Comparison of ENCODE assay signal across 1 cellular context in the genomic region with DNA sequence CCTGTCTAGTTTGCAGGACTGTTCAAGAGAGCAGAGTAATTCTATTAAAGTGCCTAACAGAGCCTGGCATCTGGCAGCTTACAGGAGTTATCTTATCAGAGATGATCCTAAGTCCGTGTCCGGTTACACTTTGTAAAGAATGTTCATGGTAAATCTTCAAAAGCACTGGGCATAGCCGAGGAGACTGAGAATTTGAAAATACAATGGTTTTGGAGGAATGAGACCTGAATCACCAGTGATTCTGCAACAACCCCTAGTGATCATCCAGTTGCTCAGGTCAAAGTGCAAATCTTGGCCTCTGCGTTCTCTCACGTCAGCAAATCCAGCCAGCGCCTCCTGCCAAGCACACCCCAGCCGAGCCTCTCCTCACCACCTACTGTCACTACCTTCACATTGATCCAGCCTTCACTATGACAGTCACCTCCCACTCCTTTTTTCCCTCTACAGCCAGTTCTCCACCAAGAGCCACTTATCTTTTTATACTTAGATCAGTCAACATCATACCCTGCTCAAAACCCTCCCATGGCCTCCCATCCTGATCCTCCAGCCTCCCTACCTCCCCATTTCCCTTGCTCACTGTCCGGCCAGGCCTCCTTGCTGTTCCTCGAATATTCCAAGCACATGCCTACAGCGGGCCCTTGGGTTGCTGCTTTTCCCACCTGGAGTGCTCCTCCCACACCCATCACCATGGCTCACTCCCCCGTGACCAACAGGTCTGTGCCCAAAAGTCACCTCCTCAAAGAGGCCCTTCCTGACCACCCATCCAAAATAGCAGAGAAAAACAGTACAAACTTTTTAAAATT.
TF ChIP-seq lines count a peak whose summit lies in the region.

No MANE protein-coding gene starts in this region.

TF ChIP-seq in HepG2, 621 proteins besides CTCF, POLR2A, EP300 and RAD21 (continued from another document and continues in another):
- peak; percentile 95 for TF ChIP-seq ARID5B (CRISPR knock-in tag; IDR thresholded peaks at IDR 0.05)
- no peak; the same call in 1 of the 2 replicates for TF ChIP-seq IRF2 (CRISPR knock-in tag; IDR thresholded peaks at IDR 0.05)
- TF ChIP-seq, protein P1, sequence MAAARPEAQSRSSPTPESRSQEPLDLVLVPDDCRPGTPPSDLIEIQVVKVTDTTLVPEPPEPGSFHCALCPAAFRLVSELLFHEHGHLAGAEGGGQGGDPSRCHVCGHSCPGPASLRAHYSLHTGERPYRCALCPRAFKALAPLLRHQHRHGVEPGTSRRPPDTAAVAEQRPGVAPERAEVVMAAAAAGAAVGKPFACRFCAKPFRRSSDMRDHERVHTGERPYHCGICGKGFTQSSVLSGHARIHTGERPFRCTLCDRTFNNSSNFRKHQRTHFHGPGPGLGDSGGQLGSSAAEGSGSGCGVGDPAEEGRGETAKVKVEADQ (CRISPR knock-in tag; IDR thresholded peaks at IDR 0.05; ENCODE audit: borderline replicate concordance) = peak; percentile 69
- TF ChIP-seq TCF7L2 (IDR thresholded peaks at IDR 0.05; ENCODE audit: low read depth, low read length) = 0 out of 2 replicates have a peak, but pooled peaks have one; percentile 56
- TF ChIP-seq, protein P2, sequence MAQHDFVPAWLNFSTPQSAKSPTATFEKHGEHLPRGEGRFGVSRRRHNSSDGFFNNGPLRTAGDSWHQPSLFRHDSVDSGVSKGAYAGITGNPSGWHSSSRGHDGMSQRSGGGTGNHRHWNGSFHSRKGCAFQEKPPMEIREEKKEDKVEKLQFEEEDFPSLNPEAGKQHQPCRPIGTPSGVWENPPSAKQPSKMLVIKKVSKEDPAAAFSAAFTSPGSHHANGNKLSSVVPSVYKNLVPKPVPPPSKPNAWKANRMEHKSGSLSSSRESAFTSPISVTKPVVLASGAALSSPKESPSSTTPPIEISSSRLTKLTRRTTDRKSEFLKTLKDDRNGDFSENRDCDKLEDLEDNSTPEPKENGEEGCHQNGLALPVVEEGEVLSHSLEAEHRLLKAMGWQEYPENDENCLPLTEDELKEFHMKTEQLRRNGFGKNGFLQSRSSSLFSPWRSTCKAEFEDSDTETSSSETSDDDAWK (CRISPR knock-in tag; IDR thresholded peaks at IDR 0.05) = no peak
- TF ChIP-seq GTF3A (CRISPR knock-in tag; conservative IDR thresholded peaks at IDR 0.05) = peak; percentile 18; the same call in 1 of the 2 replicates
- TF ChIP-seq CREM (IDR thresholded peaks at IDR 0.05) = peak; percentile 87
- no peak for TF ChIP-seq CREM (CRISPR knock-in tag; IDR thresholded peaks at IDR 0.05)
- TF ChIP-seq UBTF (CRISPR knock-in tag; IDR thresholded peaks at IDR 0.05) = peak; percentile 19; the same call in 1 of the 2 replicates
- peak; percentile 95 for TF ChIP-seq GATA4 (IDR thresholded peaks at IDR 0.05; ENCODE audit: borderline replicate concordance, low read depth)
- TF ChIP-seq ATF1 (CRISPR knock-in tag; IDR thresholded peaks at IDR 0.05) = peak; percentile 51
- TF ChIP-seq HNF4A (CRISPR knock-in tag; IDR thresholded peaks at IDR 0.05) = peak; percentile 90
- peak; percentile 71 for TF ChIP-seq ZEB1 (IDR thresholded peaks at IDR 0.05; ENCODE audit: insufficient replicate concordance, low read depth)
- no peak for TF ChIP-seq TOE1 (CRISPR knock-in tag; IDR thresholded peaks at IDR 0.05)
- no peak for TF ChIP-seq MED8 (CRISPR knock-in tag; IDR thresholded peaks at IDR 0.05; ENCODE audit: insufficient replicate concordance)
- TF ChIP-seq THAP11 (CRISPR knock-in tag; IDR thresholded peaks at IDR 0.05) = peak; percentile 55; the same call in 1 of the 2 replicates
- TF ChIP-seq ZNF451 (CRISPR knock-in tag; IDR thresholded peaks at IDR 0.05) = no peak
- peak; percentile 58; the same call in 1 of the 2 replicates for TF ChIP-seq WIZ (CRISPR knock-in tag; IDR thresholded peaks at IDR 0.05)
- no peak for TF ChIP-seq ZMYM3 (CRISPR knock-in tag; IDR thresholded peaks at IDR 0.05)
- no peak for TF ChIP-seq FIP1L1 (IDR thresholded peaks at IDR 0.05; ENCODE audit: borderline replicate concordance, insufficient read depth, low read depth, low read length)
- TF ChIP-seq KDM3A (CRISPR knock-in tag; IDR thresholded peaks at IDR 0.05; ENCODE audit: low read depth) = peak; percentile 56; the same call in 1 of the 2 replicates
- no peak for TF ChIP-seq ARHGAP35 (CRISPR knock-in tag; IDR thresholded peaks at IDR 0.05; ENCODE audit: borderline replicate concordance)
- no peak for TF ChIP-seq BRCA1 (CRISPR knock-in tag; IDR thresholded peaks at IDR 0.05)
- no peak for TF ChIP-seq PHB2 (IDR thresholded peaks at IDR 0.05; ENCODE audit: partially characterized antibody)
- TF ChIP-seq HMG20A (CRISPR knock-in tag; IDR thresholded peaks at IDR 0.05; ENCODE audit: borderline replicate concordance) = peak; percentile 73; the same call in 1 of the 2 replicates
- no peak for TF ChIP-seq ZNF180 (CRISPR knock-in tag; IDR thresholded peaks at IDR 0.05; ENCODE audit: borderline replicate concordance, low read depth)
- TF ChIP-seq SYNCRIP (IDR thresholded peaks at IDR 0.05; ENCODE audit: insufficient read depth, low read depth, low read length) = no peak
- TF ChIP-seq HES4 (CRISPR knock-in tag; IDR thresholded peaks at IDR 0.05; ENCODE audit: borderline replicate concordance) = no peak
- no peak for TF ChIP-seq ZNF432 (CRISPR knock-in tag; IDR thresholded peaks at IDR 0.05; ENCODE audit: borderline replicate concordance)
- TF ChIP-seq HNRNPL (IDR thresholded peaks at IDR 0.05; ENCODE audit: low read depth, low read length) = no peak
- TF ChIP-seq, protein P3, sequence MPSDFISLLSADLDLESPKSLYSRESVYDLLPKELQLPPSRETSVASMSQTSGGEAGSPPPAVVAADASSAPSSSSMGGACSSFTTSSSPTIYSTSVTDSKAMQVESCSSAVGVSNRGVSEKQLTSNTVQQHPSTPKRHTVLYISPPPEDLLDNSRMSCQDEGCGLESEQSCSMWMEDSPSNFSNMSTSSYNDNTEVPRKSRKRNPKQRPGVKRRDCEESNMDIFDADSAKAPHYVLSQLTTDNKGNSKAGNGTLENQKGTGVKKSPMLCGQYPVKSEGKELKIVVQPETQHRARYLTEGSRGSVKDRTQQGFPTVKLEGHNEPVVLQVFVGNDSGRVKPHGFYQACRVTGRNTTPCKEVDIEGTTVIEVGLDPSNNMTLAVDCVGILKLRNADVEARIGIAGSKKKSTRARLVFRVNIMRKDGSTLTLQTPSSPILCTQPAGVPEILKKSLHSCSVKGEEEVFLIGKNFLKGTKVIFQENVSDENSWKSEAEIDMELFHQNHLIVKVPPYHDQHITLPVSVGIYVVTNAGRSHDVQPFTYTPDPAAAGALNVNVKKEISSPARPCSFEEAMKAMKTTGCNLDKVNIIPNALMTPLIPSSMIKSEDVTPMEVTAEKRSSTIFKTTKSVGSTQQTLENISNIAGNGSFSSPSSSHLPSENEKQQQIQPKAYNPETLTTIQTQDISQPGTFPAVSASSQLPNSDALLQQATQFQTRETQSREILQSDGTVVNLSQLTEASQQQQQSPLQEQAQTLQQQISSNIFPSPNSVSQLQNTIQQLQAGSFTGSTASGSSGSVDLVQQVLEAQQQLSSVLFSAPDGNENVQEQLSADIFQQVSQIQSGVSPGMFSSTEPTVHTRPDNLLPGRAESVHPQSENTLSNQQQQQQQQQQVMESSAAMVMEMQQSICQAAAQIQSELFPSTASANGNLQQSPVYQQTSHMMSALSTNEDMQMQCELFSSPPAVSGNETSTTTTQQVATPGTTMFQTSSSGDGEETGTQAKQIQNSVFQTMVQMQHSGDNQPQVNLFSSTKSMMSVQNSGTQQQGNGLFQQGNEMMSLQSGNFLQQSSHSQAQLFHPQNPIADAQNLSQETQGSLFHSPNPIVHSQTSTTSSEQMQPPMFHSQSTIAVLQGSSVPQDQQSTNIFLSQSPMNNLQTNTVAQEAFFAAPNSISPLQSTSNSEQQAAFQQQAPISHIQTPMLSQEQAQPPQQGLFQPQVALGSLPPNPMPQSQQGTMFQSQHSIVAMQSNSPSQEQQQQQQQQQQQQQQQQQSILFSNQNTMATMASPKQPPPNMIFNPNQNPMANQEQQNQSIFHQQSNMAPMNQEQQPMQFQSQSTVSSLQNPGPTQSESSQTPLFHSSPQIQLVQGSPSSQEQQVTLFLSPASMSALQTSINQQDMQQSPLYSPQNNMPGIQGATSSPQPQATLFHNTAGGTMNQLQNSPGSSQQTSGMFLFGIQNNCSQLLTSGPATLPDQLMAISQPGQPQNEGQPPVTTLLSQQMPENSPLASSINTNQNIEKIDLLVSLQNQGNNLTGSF (CRISPR knock-in tag; IDR thresholded peaks at IDR 0.05) = no peak
- TF ChIP-seq XBP1 (CRISPR knock-in tag; IDR thresholded peaks at IDR 0.05) = no peak
- TF ChIP-seq ZNF234 (CRISPR knock-in tag; conservative IDR thresholded peaks at IDR 0.05) = no peak
- no peak for TF ChIP-seq ZNF343 (CRISPR knock-in tag; IDR thresholded peaks at IDR 0.05)
- TF ChIP-seq, protein P4, sequence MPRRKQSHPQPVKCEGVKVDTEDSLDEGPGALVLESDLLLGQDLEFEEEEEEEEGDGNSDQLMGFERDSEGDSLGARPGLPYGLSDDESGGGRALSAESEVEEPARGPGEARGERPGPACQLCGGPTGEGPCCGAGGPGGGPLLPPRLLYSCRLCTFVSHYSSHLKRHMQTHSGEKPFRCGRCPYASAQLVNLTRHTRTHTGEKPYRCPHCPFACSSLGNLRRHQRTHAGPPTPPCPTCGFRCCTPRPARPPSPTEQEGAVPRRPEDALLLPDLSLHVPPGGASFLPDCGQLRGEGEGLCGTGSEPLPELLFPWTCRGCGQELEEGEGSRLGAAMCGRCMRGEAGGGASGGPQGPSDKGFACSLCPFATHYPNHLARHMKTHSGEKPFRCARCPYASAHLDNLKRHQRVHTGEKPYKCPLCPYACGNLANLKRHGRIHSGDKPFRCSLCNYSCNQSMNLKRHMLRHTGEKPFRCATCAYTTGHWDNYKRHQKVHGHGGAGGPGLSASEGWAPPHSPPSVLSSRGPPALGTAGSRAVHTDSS (CRISPR knock-in tag; conservative IDR thresholded peaks at IDR 0.05) = no peak
- peak; percentile 70; the same call in 1 of the 2 replicates for TF ChIP-seq RXRA (CRISPR knock-in tag; IDR thresholded peaks at IDR 0.05)
- TF ChIP-seq, protein P5, sequence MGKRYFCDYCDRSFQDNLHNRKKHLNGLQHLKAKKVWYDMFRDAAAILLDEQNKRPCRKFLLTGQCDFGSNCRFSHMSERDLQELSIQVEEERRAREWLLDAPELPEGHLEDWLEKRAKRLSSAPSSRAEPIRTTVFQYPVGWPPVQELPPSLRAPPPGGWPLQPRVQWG (CRISPR knock-in tag; IDR thresholded peaks at IDR 0.05; ENCODE audit: borderline replicate concordance, low read depth) = no peak
- no peak for TF ChIP-seq JUND (CRISPR knock-in tag; IDR thresholded peaks at IDR 0.05)
- no peak for TF ChIP-seq SOX6 (IDR thresholded peaks at IDR 0.05)
- TF ChIP-seq SOX6 (CRISPR knock-in tag; IDR thresholded peaks at IDR 0.05) = peak; percentile 95
- TF ChIP-seq ZNF777 (CRISPR knock-in tag; IDR thresholded peaks at IDR 0.05) = no peak
- TF ChIP-seq DR1 (CRISPR knock-in tag; IDR thresholded peaks at IDR 0.05) = no peak
- TF ChIP-seq ETV5 (CRISPR knock-in tag; IDR thresholded peaks at IDR 0.05; ENCODE audit: borderline replicate concordance) = peak; percentile 67; the same call in 1 of the 2 replicates
